In genomic region chr7:840001-840600, GRCh38 we compare ENCODE assay signal across 23 cellular contexts. TPM values are rescaled to one million over a fixed set of nuclear protein-coding genes. Genes with fewer than 3 reads are reported as not detected.
DNase-seq lines count a peak whose midpoint lies in the region; ATAC-seq and TF ChIP-seq lines count a peak whose summit lies in the region.
"Had no signal": no experiment of that assay in that cellular context is flagged by ENCODE, and none has a peak within 500 bp of the region (broad histone marks: within the 10 kb centered on the region; RNA-seq: fewer than 3 reads in every experiment).

No MANE protein-coding gene starts in this region.

- H3K14ac ChIP-seq in trophoblast cell (ENCODE audit: low read length): no peak overlapping the region

- no peak overlapping the region for H2AK5ac ChIP-seq in trophoblast cell (ENCODE audit: low read length)

- TF ChIP-seq EP300 in gastroesophageal sphincter (IDR thresholded peaks at IDR 0.05): no peak

- CTCF ChIA-PET in GM10248 (lab: Yijun Ruan, JAX): interaction anchor here (1.2 to 1.3 kb wide), 2 partner anchors 12 to 17 kb away, joined by 3 to 4 read pairs; no protein-coding TSS in a partner anchor

- H3K18ac ChIP-seq in trophoblast cell (ENCODE audit: low read length): no peak overlapping the region

- no peak overlapping the region for H3K4me3 ChIP-seq in gastroesophageal sphincter
- H3K4me3 ChIP-seq in osteoblast (ENCODE audit: insufficient read depth, low read length): no peak overlapping the region
- H3K4me3 ChIP-seq in trophoblast cell (ENCODE audit: low read depth, low read length): no peak overlapping the region

- no peak overlapping the region for H3K4ac ChIP-seq in trophoblast cell (ENCODE audit: low read depth, low read length)

- no peak overlapping the region for H4K91ac ChIP-seq in trophoblast cell (ENCODE audit: low read depth, low read length)

- TF ChIP-seq CTCF in gastroesophageal sphincter (IDR thresholded peaks at IDR 0.05) (no peak), osteoblast (IDR thresholded peaks at IDR 0.05; ENCODE audit: extremely low read depth, low read depth, low read length) (no peak), GM10248 (IDR thresholded peaks at IDR 0.05; ENCODE audit: control extremely low read depth, extremely low read depth, low read depth, missing control alignments) (no peak)

- H3K79me2 ChIP-seq in osteoblast (ENCODE audit: insufficient read depth, low read length) (peaks cover 69% of the 10 kb centered on the region), trophoblast cell (ENCODE audit: control insufficient read depth, insufficient read depth, low read length, poor library complexity) (no peaks in the 10 kb centered on the region)

- H4K12ac ChIP-seq in trophoblast cell (ENCODE audit: low read depth, low read length): no peak overlapping the region

- H3K36me3 ChIP-seq in gastroesophageal sphincter: peaks cover 0 to 50% of the 10 kb centered on the region in 2 donors
- peaks cover 37% of the 10 kb centered on the region for H3K36me3 ChIP-seq in osteoblast (ENCODE audit: insufficient read depth, low read length)
- peaks cover 48 to 52% of the 10 kb centered on the region in 2 experiments for H3K36me3 ChIP-seq in trophoblast cell (ENCODE audit: control insufficient read depth in 1 of 2, insufficient read depth in 2 of 2, low read length in 2 of 2)

- DNase-seq in Right ventricle myocardium superior (peak; percentile 10), cardiac septum (ENCODE audit: low spot score) (no peak), osteoblast (ENCODE audit: insufficient read length, low spot score, missing footprints) (peak; percentile 65), epidermal melanocyte (ENCODE audit: insufficient read length, low spot score) (no peak), GM10248 (ENCODE audit: extremely low spot score) (no peak), trophoblast cell (no peak)
- DNase-seq: ACHN; BE2C; Calu3; CD8-positive, alpha-beta memory T cell; DND-41; KG1; MM.1S; NCI-H1694; NCI-H2029 treated with DMSO at 0.1 percent for 48 hours; NCI-H446 treated with DMSO at 0.1 percent for 48 hours; NCI-H69; SK-N-SH had no signal

- no peak for ATAC-seq in Right ventricle myocardium superior (ENCODE audit: poor library complexity)
- ATAC-seq in gastroesophageal sphincter: no peak
- no peak for ATAC-seq in HG02973 (IDR thresholded peaks at IDR 0.05; ENCODE audit: unreplicated experiment)
- ATAC-seq: HCT116, Panc1 had no signal

- 82 to 95% methylated on average over 12 to 15 of the region's 24 CpGs for WGBS in gastroesophageal sphincter (ENCODE audit: low coverage in 1 of 2), 2 donors
- WGBS in trophoblast cell (ENCODE audit: extremely low coverage, insufficient coverage, insufficient read length): no CpG with 5 or more reads among the region's 24 CpGs

- H2AFZ ChIP-seq in osteoblast (ENCODE audit: low read length) (no peak overlapping the region), trophoblast cell (ENCODE audit: insufficient read depth, low read length, poor library complexity) (no peak overlapping the region)

- H2BK120ac ChIP-seq in trophoblast cell (ENCODE audit: insufficient read depth, low read length, poor library complexity): no peak overlapping the region

- POLR2A ChIA-PET in GM10248 (lab: Yijun Ruan, JAX): interaction anchor here (0.7 kb wide), 1 partner anchor 282 kb away, joined by 3 read pairs; no protein-coding TSS in a partner anchor

- no peak overlapping the region for H4K8ac ChIP-seq in trophoblast cell (ENCODE audit: low read depth, low read length)

- H3K27ac ChIP-seq in gastroesophageal sphincter (peak overlapping the region in 3 of 4 donors; percentile 63 to 92 (median 90)), osteoblast (ENCODE audit: low read depth, low read length) (no peak overlapping the region), trophoblast cell (ENCODE audit: low read depth, low read length) (no peak overlapping the region)
- H3K27ac ChIP-seq: 22Rv1 had no signal

- peaks cover 18% of the 10 kb centered on the region for H4K20me1 ChIP-seq in osteoblast (ENCODE audit: insufficient read depth, low read length)

- intact Hi-C loops in Right ventricle myocardium superior (cut with DNase I): no loop called here
- intact Hi-C loops in cardiac septum (cut with DNase I): no loop called here

- H2BK5ac ChIP-seq in trophoblast cell (ENCODE audit: low read depth, low read length, poor library complexity): no peak overlapping the region

- H3K27me3 ChIP-seq in gastroesophageal sphincter (no peaks in the 10 kb centered on the region), osteoblast (ENCODE audit: insufficient read depth, low read length) (no peaks in the 10 kb centered on the region), trophoblast cell (ENCODE audit: insufficient read depth, low read length) (no peaks in the 10 kb centered on the region)
- H3K27me3 ChIP-seq: BE2C had no signal

- H3K4me2 ChIP-seq in osteoblast (ENCODE audit: insufficient read depth, low read length) (no peak overlapping the region), trophoblast cell (ENCODE audit: low read length) (no peak overlapping the region)
- H3K4me2 ChIP-seq: SK-N-SH had no signal

- no peaks in the 10 kb centered on the region for H3K79me1 ChIP-seq in trophoblast cell (ENCODE audit: low read length)

- TF ChIP-seq POLR2A in gastroesophageal sphincter (IDR thresholded peaks at IDR 0.05): no peak

- H3K9ac ChIP-seq in trophoblast cell (ENCODE audit: low read length): no peak overlapping the region
- H3K9ac ChIP-seq: SK-N-SH had no signal

- H3K4me1 ChIP-seq in gastroesophageal sphincter: peaks cover 0 to 94% (median 26%) of the 10 kb centered on the region in 3 donors
- H3K4me1 ChIP-seq in osteoblast (ENCODE audit: insufficient read depth, low read length): peaks cover 3% of the 10 kb centered on the region
- H3K4me1 ChIP-seq in trophoblast cell (ENCODE audit: control insufficient read depth in 1 of 2, insufficient read depth in 2 of 2, low read length in 2 of 2): peaks cover 3 to 9% of the 10 kb centered on the region in 2 experiments
- H3K4me1 ChIP-seq: BE2C had no signal

- H3K9me3 ChIP-seq in gastroesophageal sphincter (no peaks in the 10 kb centered on the region), osteoblast (ENCODE audit: low read depth, low read length) (no peaks in the 10 kb centered on the region), trophoblast cell (ENCODE audit: insufficient read depth, low read depth, low read length) (no peaks in the 10 kb centered on the region)
- H3K9me3 ChIP-seq: BE2C, SK-N-SH had no signal

- no peak overlapping the region for H2BK12ac ChIP-seq in trophoblast cell (ENCODE audit: low read length)

- H3K23ac ChIP-seq in trophoblast cell (ENCODE audit: low read length): no peak overlapping the region

RNA-seq across cellular contexts. Expression of gene SUN1, which starts 7.8 kb away (rescaled TPM):
- total RNA-seq in Right ventricle myocardium superior: 177 TPM
- total RNA-seq in cardiac septum: 153 TPM
- total RNA-seq in gastroesophageal sphincter: 100 to 1,000 TPM; 151 to 261 (median 231) TPM
- total RNA-seq in osteoblast: 109 and 126 TPM in 2 replicates
- polyA plus RNA-seq in trophoblast cell (2013): 85.9 and 88.3 TPM in 2 replicates

RNA-seq across cellular contexts. Expression of gene GET4, which starts 36.3 kb away (rescaled TPM):
- total RNA-seq in Right ventricle myocardium superior (20.6 TPM), cardiac septum (21.3 TPM), gastroesophageal sphincter (10 to 100 TPM; 18.4 to 34.8 (median 28.7) TPM), osteoblast (17.7 and 18.9 TPM in 2 replicates)
- polyA plus RNA-seq in trophoblast cell (2013): 81.6 and 84.3 TPM in 2 replicates

Comparison
In these comparisons a context has a peak if more than half of its experiments do, and no peak if none do; other contexts are left out.
1. DNase-seq: peak in Right ventricle myocardium superior (single experiment) and osteoblast (single experiment); none in cardiac septum (single experiment), epidermal melanocyte (single experiment), GM10248 (single experiment) and trophoblast cell (0 of 2).
2. H3K27ac ChIP-seq: peak in gastroesophageal sphincter (3 of 4); none in osteoblast (single experiment) and trophoblast cell (single experiment).